Comparison of ENCODE assay signal across 9 cellular contexts in the genomic region with DNA sequence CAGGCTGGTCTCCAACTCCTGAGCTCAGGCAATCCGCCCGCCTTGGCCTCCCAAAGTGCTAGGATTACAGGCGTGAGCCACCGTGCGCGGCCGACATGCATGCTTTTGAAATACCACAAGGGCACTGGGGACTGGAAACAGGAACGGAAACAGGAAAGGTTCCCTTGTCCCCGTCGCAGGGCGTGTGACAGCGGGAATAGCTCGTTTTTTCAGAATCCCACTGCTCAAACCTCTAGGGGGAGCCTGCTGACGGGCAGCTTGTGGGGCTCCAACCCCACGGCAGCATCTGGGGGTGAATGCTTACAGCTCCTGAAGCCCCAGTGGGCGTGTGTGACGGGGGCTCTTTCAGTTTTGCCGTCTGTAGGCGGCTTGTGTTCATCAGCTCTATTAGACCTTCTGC. TPM values are rescaled to one million over a fixed set of nuclear protein-coding genes. Genes with fewer than 3 reads are reported as not detected.
DNase-seq lines count a peak whose midpoint lies in the region; ATAC-seq, FAIRE-seq and TF ChIP-seq lines count a peak whose summit lies in the region.
"Had no signal": no experiment of that assay in that cellular context is flagged by ENCODE, and none has a peak within 500 bp of the region (broad histone marks: within the 10 kb centered on the region; RNA-seq: fewer than 3 reads in every experiment).

No MANE protein-coding gene starts in this region.

- peak overlapping the region; percentile 19 to 80 (median 70) for H3K4me3 Mint-ChIP-seq in CD8-positive, alpha-beta memory T cell

- no peaks in the 10 kb centered on the region for H3K79me2 ChIP-seq in keratinocyte (ENCODE audit: control insufficient read depth, insufficient read depth, low read length)

- intact Hi-C loops in colonic mucosa (cut with DNase I) = no loop called here

- POLR2A ChIA-PET in CD8-positive, alpha-beta memory T cell (lab: Charles Lee) = interaction anchor here (0.7 to 2.2 kb wide), 4 partner anchors 44 to 106 kb away, joined by 6 to 16 read pairs (median 10); a partner anchor contains a TSS

- peaks cover 12 to 30% (median 17%) of the 10 kb centered on the region in 3 donors for H3K4me1 Mint-ChIP-seq in CD8-positive, alpha-beta memory T cell

- no peaks in the 10 kb centered on the region for H3K9me3 Mint-ChIP-seq in CD8-positive, alpha-beta memory T cell

- H3K9me1 ChIP-seq in keratinocyte (ENCODE audit: control insufficient read depth, extremely low read depth, insufficient read depth, low read length) = no peaks in the 10 kb centered on the region

- peak overlapping the region in 4 of 8 donors; percentile 83 to 87 (median 86) for H3K27ac Mint-ChIP-seq in CD8-positive, alpha-beta memory T cell

- H2AFZ ChIP-seq in keratinocyte (ENCODE audit: control insufficient read depth, low read length) = no peak overlapping the region

- no peak overlapping the region for H3K27ac ChIP-seq in CD8-positive, alpha-beta memory T cell (ENCODE audit: low read depth, low read length)
- H3K27ac ChIP-seq in keratinocyte (ENCODE audit: control insufficient read depth, insufficient read depth, low read length) (no peak overlapping the region), colonic mucosa (no peak overlapping the region)

- H3K9ac ChIP-seq in keratinocyte (ENCODE audit: control insufficient read depth, extremely low read depth, insufficient read depth, low read length) (no peak overlapping the region), colonic mucosa (ENCODE audit: low read depth in 2 of 2, low read length in 2 of 2) (no peak overlapping the region)

- no peak for FAIRE-seq in keratinocyte (lab: Jason Lieb, UNC)

- DNase-seq in CD8-positive, alpha-beta memory T cell = peak in 4 of 5 donors; percentile 1 to 58 (median 30)
- peak; percentile 6 for DNase-seq in NCI-H460 (ENCODE audit: extremely low read depth, low read depth)
- DNase-seq in activated T-helper 9 cell treated with anti-CD3 and anti-CD28 coated beads, Interleukin-2, amount 50 U/mL, for 16 hours (ENCODE audit: low read depth) = peak; percentile 44
- DNase-seq in keratinocyte (ENCODE audit: low read depth, low spot score) = no peak
- peak in 4 of 6 experiments; percentile 26 to 44 (median 36) for DNase-seq in stimulated activated naive CD4-positive, alpha-beta T cell (lab: John Stamatoyannopoulos, UW)
- DNase-seq in colonic mucosa = no peak
- no peak for DNase-seq in EL

- no peak overlapping the region for H3K4me2 ChIP-seq in keratinocyte (ENCODE audit: control insufficient read depth, extremely low read depth, insufficient read depth, low read depth, low read length)

- H3K9me3 ChIP-seq in CD8-positive, alpha-beta memory T cell (ENCODE audit: low read length) = no peaks in the 10 kb centered on the region
- H3K9me3 ChIP-seq in keratinocyte (ENCODE audit: control insufficient read depth, low read depth, low read length) = no peaks in the 10 kb centered on the region
- H3K9me3 ChIP-seq in colonic mucosa = no peaks in the 10 kb centered on the region

- H3K4me1 ChIP-seq in CD8-positive, alpha-beta memory T cell (ENCODE audit: insufficient read depth, low read length) = peaks cover 13% of the 10 kb centered on the region
- H3K4me1 ChIP-seq in keratinocyte (ENCODE audit: control insufficient read depth, extremely low read depth, insufficient read depth, low read length) (peaks cover 5% of the 10 kb centered on the region), colonic mucosa (no peaks in the 10 kb centered on the region)

- CTCF ChIA-PET in CD8-positive, alpha-beta memory T cell (lab: Charles Lee) = interaction anchor here (0.7 to 9.3 kb wide), 14 partner anchors 8 to 290 kb away, joined by 3 to 169 read pairs (median 3); a partner anchor contains a TSS

- H3K27me3 Mint-ChIP-seq in CD8-positive, alpha-beta memory T cell = peaks cover 7 to 12% of the 10 kb centered on the region in 2 donors

- H3K36me3 ChIP-seq in CD8-positive, alpha-beta memory T cell (ENCODE audit: insufficient read depth, low read length) = no peaks in the 10 kb centered on the region
- H3K36me3 ChIP-seq in keratinocyte (ENCODE audit: control insufficient read depth in 2 of 2, extremely low read depth in 1 of 2, insufficient read depth in 2 of 2, low read length in 2 of 2) = no peaks in the 10 kb centered on the region
- H3K36me3 ChIP-seq in colonic mucosa = no peaks in the 10 kb centered on the region

- no peak for ATAC-seq in HG02938 (IDR thresholded peaks at IDR 0.05; ENCODE audit: unreplicated experiment)

- TF ChIP-seq CTCF in keratinocyte (optimal IDR thresholded peaks at IDR 0.05 in 1 of 3, IDR thresholded peaks at IDR 0.05 in 1 of 3, conservative IDR thresholded peaks at IDR 0.05 in 1 of 3; ENCODE audit: extremely low read depth in 1 of 3, insufficient read depth in 2 of 3, low read length in 3 of 3) (peak in 2 of 3 experiments; percentile 15 to 27), colonic mucosa (IDR thresholded peaks at IDR 0.05) (no peak)

- no peak overlapping the region for H3K4me3 ChIP-seq in CD8-positive, alpha-beta memory T cell (ENCODE audit: low read length)
- H3K4me3 ChIP-seq in keratinocyte (ENCODE audit: control insufficient read depth in 2 of 3, extremely low read depth in 1 of 3, insufficient read depth in 2 of 3, low read depth in 1 of 3, low read length in 3 of 3) (no peak overlapping the region), colonic mucosa (no peak overlapping the region)

- dilution Hi-C loops in keratinocyte (cut with MboI; ENCODE audit: extremely low pct_ligation_motif_present, low sequenced_read_pairs) = no loop called here

- no peaks in the 10 kb centered on the region for H3K36me3 Mint-ChIP-seq in CD8-positive, alpha-beta memory T cell

- H4K20me1 ChIP-seq in keratinocyte (ENCODE audit: control insufficient read depth, extremely low read depth, insufficient read depth, low read length) = no peaks in the 10 kb centered on the region

- H3K27me3 ChIP-seq in CD8-positive, alpha-beta memory T cell (ENCODE audit: insufficient read depth, low read length, poor library complexity, severe bottlenecking) = no peaks in the 10 kb centered on the region
- H3K27me3 ChIP-seq in keratinocyte (ENCODE audit: control insufficient read depth, extremely low read depth, insufficient read depth, low read length) = peaks cover 11% of the 10 kb centered on the region
- H3K27me3 ChIP-seq in colonic mucosa = no peaks in the 10 kb centered on the region

RNA-seq across cellular contexts. Expression of a gene that starts 18.8 kb away (rescaled TPM):
- not detected for total RNA-seq in CD8-positive, alpha-beta memory T cell
- polyA plus RNA-seq in CD8-positive, alpha-beta memory T cell = not detected
- not detected in 2 replicates for total RNA-seq in NCI-H460 (2014; rRNA removed; shearing (Covaris generic))
- polyA plus RNA-seq in NCI-H460 (2014; cell fraction: nucleus; rRNA removed) = not detected in 2 replicates
- not detected in 3 replicates for polyA plus RNA-seq in keratinocyte
- polyA plus RNA-seq in keratinocyte (2011; ENCODE audit: low read depth) = not detected
- polyA plus RNA-seq in keratinocyte (2011; cell fraction: cytosol; rRNA removed) = not detected in 2 replicates
- polyA plus RNA-seq in keratinocyte (2011; cell fraction: nucleus; rRNA removed) = not detected in 2 replicates
- 0.32 TPM in 1 of 2 replicates, not detected in the other for polyA plus RNA-seq in keratinocyte (2012; ENCODE audit: low replicate concordance)
- not detected in 3 replicates for polyA minus RNA-seq in keratinocyte
- polyA minus RNA-seq in keratinocyte (2011; cell fraction: cytosol; rRNA and poly(A)+ RNA removed) = not detected
- not detected in 2 replicates for polyA minus RNA-seq in keratinocyte (2011; cell fraction: nucleus; rRNA and poly(A)+ RNA removed)
- under 1 TPM; 0.45 to 0.49 TPM for total RNA-seq in colonic mucosa
- total RNA-seq: lung microvascular endothelial cell had no signal

RNA-seq across cellular contexts. Expression of a gene that starts 45.7 kb away (rescaled TPM):
- total RNA-seq in CD8-positive, alpha-beta memory T cell = under 1 TPM; 0.46 to 0.55 TPM
- not detected for polyA plus RNA-seq in CD8-positive, alpha-beta memory T cell
- 0.22 TPM in 1 of 2 replicates, not detected in the other for total RNA-seq in NCI-H460 (2014; rRNA removed; shearing (Covaris generic))
- 1.0 TPM in 1 of 2 replicates, not detected in the other for polyA plus RNA-seq in NCI-H460 (2014; cell fraction: nucleus; rRNA removed)
- 0.12 to 0.22 TPM (median 0.18 TPM) in 3 replicates for polyA plus RNA-seq in keratinocyte
- polyA plus RNA-seq in keratinocyte (2011; ENCODE audit: low read depth) = 0.91 TPM
- polyA plus RNA-seq in keratinocyte (2011; cell fraction: cytosol; rRNA removed) = 0.08 TPM in 1 of 2 replicates, not detected in the other
- 0.96 and 2.1 TPM in 2 replicates for polyA plus RNA-seq in keratinocyte (2011; cell fraction: nucleus; rRNA removed)
- polyA plus RNA-seq in keratinocyte (2012; ENCODE audit: low replicate concordance) = 0.17 and 0.96 TPM in 2 replicates
- not detected in 3 replicates for polyA minus RNA-seq in keratinocyte
- not detected for polyA minus RNA-seq in keratinocyte (2011; cell fraction: cytosol; rRNA and poly(A)+ RNA removed)
- polyA minus RNA-seq in keratinocyte (2011; cell fraction: nucleus; rRNA and poly(A)+ RNA removed) = 0.32 and 1.2 TPM in 2 replicates
- 1 to 10 TPM in 1 of 2 donors, under 1 TPM in 1; 0.47 to 1.1 TPM for total RNA-seq in colonic mucosa

RNA-seq across cellular contexts. Expression of a gene that starts 53.4 kb away (rescaled TPM):
- total RNA-seq in CD8-positive, alpha-beta memory T cell = under 1 TPM; 0.33 to 0.42 TPM
- not detected for polyA plus RNA-seq in CD8-positive, alpha-beta memory T cell
- total RNA-seq in NCI-H460 (2014; rRNA removed; shearing (Covaris generic)) = not detected in 2 replicates
- polyA plus RNA-seq in NCI-H460 (2014; cell fraction: nucleus; rRNA removed) = not detected in 2 replicates
- polyA plus RNA-seq in keratinocyte = not detected in 3 replicates
- polyA plus RNA-seq in keratinocyte (2011; ENCODE audit: low read depth) = not detected
- polyA plus RNA-seq in keratinocyte (2011; cell fraction: cytosol; rRNA removed) = not detected in 2 replicates
- polyA plus RNA-seq in keratinocyte (2011; cell fraction: nucleus; rRNA removed) = not detected in 2 replicates
- polyA plus RNA-seq in keratinocyte (2012; ENCODE audit: low replicate concordance) = not detected in 2 replicates
- not detected in 3 replicates for polyA minus RNA-seq in keratinocyte
- polyA minus RNA-seq in keratinocyte (2011; cell fraction: cytosol; rRNA and poly(A)+ RNA removed) = not detected
- not detected in 2 replicates for polyA minus RNA-seq in keratinocyte (2011; cell fraction: nucleus; rRNA and poly(A)+ RNA removed)
- 1 to 10 TPM in 1 of 2 donors, under 1 TPM in 1; 0.96 to 9.7 TPM for total RNA-seq in colonic mucosa

Comparison
In these comparisons a context has a peak if more than half of its experiments do, and no peak if none do; other contexts are left out.
1. DNase-seq: peak in CD8-positive, alpha-beta memory T cell (4 of 5), NCI-H460 (single experiment), activated T-helper 9 cell treated with anti-CD3 and anti-CD28 coated beads, Interleukin-2, amount 50 U/mL, for 16 hours (single experiment) and stimulated activated naive CD4-positive, alpha-beta T cell (4 of 6); none in keratinocyte (single experiment), colonic mucosa (single experiment) and EL (single experiment).